In the genomic region with DNA sequence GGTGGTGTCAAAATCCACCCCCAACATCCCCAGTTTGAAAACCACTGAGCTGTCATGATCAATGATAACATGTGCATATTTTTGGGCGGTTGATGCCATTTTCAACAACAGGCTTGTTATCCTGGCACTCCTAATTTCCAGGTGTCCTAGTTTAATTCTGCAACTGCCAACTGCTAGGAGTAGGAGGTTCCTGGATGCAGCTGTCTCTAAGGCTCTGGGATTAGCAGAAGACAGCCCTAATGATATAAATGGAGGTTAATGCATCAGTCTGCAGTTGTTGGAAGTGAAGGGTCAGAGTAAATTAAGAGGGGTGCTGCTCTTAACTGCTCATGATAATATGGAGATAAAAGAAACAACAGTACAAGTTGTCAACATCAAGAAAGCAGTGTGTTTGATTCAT, we compare ENCODE assay signal across 18 cellular contexts. TPM values are rescaled to one million over a fixed set of nuclear protein-coding genes. Genes with fewer than 3 reads are reported as not detected.
A peak's percentile ranks its signal among the peaks of the same experiment; 100 is the strongest.
DNase-seq lines count a peak whose midpoint lies in the region; ATAC-seq, FAIRE-seq and TF ChIP-seq lines count a peak whose summit lies in the region.
"Had no signal": no experiment of that assay in that cellular context is flagged by ENCODE, and none has a peak within 500 bp of the region (broad histone marks: within the 10 kb centered on the region; RNA-seq: fewer than 3 reads in every experiment).

No MANE protein-coding gene starts in this region.

- no peak for ATAC-seq in GM18907 (IDR thresholded peaks at IDR 0.05; ENCODE audit: unreplicated experiment)
- ATAC-seq: GM12878 had no signal

- H3K27ac ChIP-seq in tibial nerve = peak overlapping the region in 3 of 4 donors; percentile 13 to 72 (median 51)
- H3K27ac ChIP-seq: BLaER1 had no signal

- DNase-seq in GM12892 (ENCODE audit: insufficient read length) (no peak), LHCN-M2 (ENCODE audit: low read depth) (peak; percentile 47), SK-N-DZ (ENCODE audit: low spot score) (peak; percentile 17), tibial nerve (ENCODE audit: low spot score in 2 of 2) (no peak), SIG-M5 (lab: John Stamatoyannopoulos, UW) (no peak), NCI-H345 treated with DMSO at 0.1 percent for 48 hours (lab: John Stamatoyannopoulos, UW; ENCODE audit: unreplicated experiment) (no peak)
- DNase-seq: ACHN; AML-193; CD4-positive, alpha-beta memory T cell; DMS79 treated with DMSO at 0.1 percent for 48 hours; GF-D8; H9; KG1 had no signal

- no peak overlapping the region for H3K4me3 ChIP-seq in tibial nerve
- H3K4me3 ChIP-seq: BLaER1, GM12878 had no signal

- H3K4me1 ChIP-seq in tibial nerve = peaks cover 0 to 67% (median 7%) of the 10 kb centered on the region in 4 donors

- H3K36me3 ChIP-seq in tibial nerve = no peaks in the 10 kb centered on the region

- TF ChIP-seq POLR2A in GM12892 (IDR thresholded peaks at IDR 0.05; ENCODE audit: low read depth, low read length) (no peak), tibial nerve (IDR thresholded peaks at IDR 0.05) (no peak)

- no peak for TF ChIP-seq CTCF in tibial nerve (IDR thresholded peaks at IDR 0.05)

- H3K27me3 ChIP-seq in tibial nerve = no peaks in the 10 kb centered on the region
- H3K27me3 ChIP-seq: BLaER1 had no signal

- TF ChIP-seq EP300 in tibial nerve (IDR thresholded peaks at IDR 0.05) = no peak

- WGBS in tibial nerve, 2 donors = 82 to 86% methylated on average over 1 of the region's 1 CpG

- H3K9me3 ChIP-seq in tibial nerve = no peaks in the 10 kb centered on the region

- FAIRE-seq in GM12892 (lab: Jason Lieb, UNC) = peak; percentile 17
- FAIRE-seq: GM12878, GM18507, H1 had no signal

RNA-seq across cellular contexts. Expression of a gene that starts 23.8 kb away (rescaled TPM):
- polyA plus RNA-seq in GM12892 (2012; ENCODE audit: missing spikeins) = 11.7 TPM
- 45.1 and 48.0 TPM in 2 replicates for total RNA-seq in LHCN-M2 (2014; rRNA removed)
- 14.6 TPM for polyA plus RNA-seq in LHCN-M2 (2012)
- 19.6 and 20.1 TPM in 2 replicates for polyA plus RNA-seq in SK-N-DZ (2014; cell fraction: cytosol; rRNA removed)
- 14.1 and 15.1 TPM in 2 replicates for polyA plus RNA-seq in SK-N-DZ (2014; cell fraction: nucleus; rRNA removed)
- total RNA-seq in tibial nerve = 10 to 100 TPM; 27.3 to 44.0 (median 39.2) TPM

RNA-seq across cellular contexts. Expression of a gene that starts 24.0 kb away (rescaled TPM):
- polyA plus RNA-seq in GM12892 (2012; ENCODE audit: missing spikeins) = 0.49 TPM
- total RNA-seq in LHCN-M2 (2014; rRNA removed) = 0.06 and 0.63 TPM in 2 replicates
- polyA plus RNA-seq in LHCN-M2 (2012) = 0.02 TPM
- 1.2 and 1.8 TPM in 2 replicates for polyA plus RNA-seq in SK-N-DZ (2014; cell fraction: cytosol; rRNA removed)
- 0.68 and 1.9 TPM in 2 replicates for polyA plus RNA-seq in SK-N-DZ (2014; cell fraction: nucleus; rRNA removed)
- total RNA-seq in tibial nerve = 1 to 10 TPM in 3 of 4 donors, under 1 TPM in 1; 0.90 to 1.9 (median 1.4) TPM
- polyA plus RNA-seq: CD4-positive, alpha-beta memory T cell had no signal

Comparison
In these comparisons a context has a peak if more than half of its experiments do, and no peak if none do; other contexts are left out.
1. DNase-seq: peak in LHCN-M2 (single experiment) and SK-N-DZ (single experiment); none in GM12892 (single experiment), tibial nerve (0 of 2), SIG-M5 (single experiment) and NCI-H345 treated with DMSO at 0.1 percent for 48 hours (single experiment).